In genomic region chr19:42090687-42091086, GRCh38 we compare ENCODE assay signal across 14 cellular contexts. TPM values are rescaled to one million over a fixed set of nuclear protein-coding genes. Genes with fewer than 3 reads are reported as not detected.
DNase-seq lines count a peak whose midpoint lies in the region; ATAC-seq and TF ChIP-seq lines count a peak whose summit lies in the region.
"Had no signal": no experiment of that assay in that cellular context is flagged by ENCODE, and none has a peak within 500 bp of the region (broad histone marks: within the 10 kb centered on the region; RNA-seq: fewer than 3 reads in every experiment).

No MANE protein-coding gene starts in this region.

- POLR2A ChIA-PET in activated CD4-positive, alpha-beta T cell treated with anti-CD3 and anti-CD28 coated beads, Interleukin-2, amount 10 ng/mL, durations not matched to agents 7 days and 5 days (lab: Charles Lee): no interaction called here
- POLR2A ChIA-PET in WTC11 (lab: Charles Lee): no interaction called here

- H3K9me3 Mint-ChIP-seq in activated CD4-positive, alpha-beta T cell treated with anti-CD3 and anti-CD28 coated beads, Interleukin-2, amount 10 ng/mL, durations not matched to agents 7 days and 5 days: no peaks in the 10 kb centered on the region
- no peaks in the 10 kb centered on the region for H3K9me3 Mint-ChIP-seq in WTC11
- H3K9me3 Mint-ChIP-seq in natural killer cell treated with Interleukin-12 subunit alpha and Interleukin-12 subunit beta and Interleukin-15 and Interleukin-18, amount 100 ng/mL, for 72 hours: no peaks in the 10 kb centered on the region
- H3K9me3 Mint-ChIP-seq: endodermal cell had no signal

- CTCF ChIA-PET in activated CD4-positive, alpha-beta T cell treated with anti-CD3 and anti-CD28 coated beads, Interleukin-2, amount 10 ng/mL, durations not matched to agents 7 days and 5 days (lab: Charles Lee): interaction anchor here (0.7 kb wide), 1 partner anchor 9 kb away, joined by 5 read pairs; no protein-coding TSS in a partner anchor
- CTCF ChIA-PET in WTC11 (lab: Charles Lee): interaction anchor here (0.6 to 0.9 kb wide), 3 partner anchors 40 to 937 kb away, joined by 3 to 4 read pairs (median 3); no protein-coding TSS in a partner anchor

- H3K27me3 Mint-ChIP-seq in activated CD4-positive, alpha-beta T cell treated with anti-CD3 and anti-CD28 coated beads, Interleukin-2, amount 10 ng/mL, durations not matched to agents 7 days and 5 days: no peaks in the 10 kb centered on the region
- H3K27me3 Mint-ChIP-seq in WTC11 (ENCODE audit: low read depth): peaks cover 13% of the 10 kb centered on the region
- no peaks in the 10 kb centered on the region for H3K27me3 Mint-ChIP-seq in natural killer cell treated with Interleukin-12 subunit alpha and Interleukin-12 subunit beta and Interleukin-15 and Interleukin-18, amount 100 ng/mL, for 72 hours

- peak overlapping the region; percentile 87 for H3K27ac Mint-ChIP-seq in activated CD4-positive, alpha-beta T cell treated with anti-CD3 and anti-CD28 coated beads, Interleukin-2, amount 10 ng/mL, durations not matched to agents 7 days and 5 days
- H3K27ac Mint-ChIP-seq in WTC11: 0 out of 2 replicates have a peak overlapping the region, but pooled peaks have one; percentile 63
- H3K27ac Mint-ChIP-seq in natural killer cell treated with Interleukin-12 subunit alpha and Interleukin-12 subunit beta and Interleukin-15 and Interleukin-18, amount 100 ng/mL, for 72 hours: peak overlapping the region; percentile 60 to 77
- H3K27ac Mint-ChIP-seq: endodermal cell had no signal

- DNase-seq in activated CD4-positive, alpha-beta T cell treated with anti-CD3 and anti-CD28 coated beads, Interleukin-2, amount 10 ng/mL, durations not matched to agents 7 days and 5 days: peak; percentile 41
- no peak for DNase-seq in activated CD4-positive, alpha-beta T cell treated with anti-CD3 and anti-CD28 coated beads, Interleukin-2, amount 50 U/mL, for 1 hour
- peak; percentile 45 for DNase-seq in GM20000 (ENCODE audit: low spot score)
- DNase-seq in WTC11 (ENCODE audit: low spot score): no peak
- no peak for DNase-seq in natural killer cell treated with Interleukin-12 subunit alpha and Interleukin-12 subunit beta and Interleukin-15 and Interleukin-18, amount 100 ng/mL, for 72 hours (ENCODE audit: low spot score)
- DNase-seq in mucosa of gallbladder (ENCODE audit: low spot score): no peak
- DNase-seq in omental fat pad (ENCODE audit: low spot score): no peak
- DNase-seq in GM03348 (ENCODE audit: low spot score): no peak
- DNase-seq: activated CD4-positive, alpha-beta T cell treated with anti-CD3 and anti-CD28 coated beads for 1 hour; caudate nucleus; endodermal cell; hypothalamus; stimulated activated CD4-positive, alpha-beta T cell treated with anti-CD3 and anti-CD28 coated beads, Interleukin-15, amount 100 ng/mL, for 24 hours; stomach had no signal

- H3K4me3 Mint-ChIP-seq in activated CD4-positive, alpha-beta T cell treated with anti-CD3 and anti-CD28 coated beads, Interleukin-2, amount 10 ng/mL, durations not matched to agents 7 days and 5 days: peak overlapping the region; percentile 8
- no peak overlapping the region for H3K4me3 Mint-ChIP-seq in WTC11
- H3K4me3 Mint-ChIP-seq in natural killer cell treated with Interleukin-12 subunit alpha and Interleukin-12 subunit beta and Interleukin-15 and Interleukin-18, amount 100 ng/mL, for 72 hours: peak overlapping the region; percentile 39
- H3K4me3 Mint-ChIP-seq: endodermal cell had no signal

- peaks cover 43% of the 10 kb centered on the region for H3K4me1 Mint-ChIP-seq in activated CD4-positive, alpha-beta T cell treated with anti-CD3 and anti-CD28 coated beads, Interleukin-2, amount 10 ng/mL, durations not matched to agents 7 days and 5 days
- peaks cover 37% of the 10 kb centered on the region for H3K4me1 Mint-ChIP-seq in WTC11
- peaks cover 8 to 16% of the 10 kb centered on the region in 2 donors for H3K4me1 Mint-ChIP-seq in natural killer cell treated with Interleukin-12 subunit alpha and Interleukin-12 subunit beta and Interleukin-15 and Interleukin-18, amount 100 ng/mL, for 72 hours (ENCODE audit: low read depth in 2 of 2)

- ATAC-seq in WTC11 (no peak), omental fat pad (ENCODE audit: low FRiP score) (no peak)
- ATAC-seq in natural killer cell treated with Interleukin-12 subunit alpha and Interleukin-12 subunit beta and Interleukin-15 and Interleukin-18, amount 100 ng/mL, for 72 hours: no peak

- TF ChIP-seq CTCF in GM20000 (IDR thresholded peaks at IDR 0.05; ENCODE audit: extremely low read depth, missing control alignments): no peak
- TF ChIP-seq CTCF in WTC11 (IDR thresholded peaks at IDR 0.05): no peak
- no peak for TF ChIP-seq CTCF in omental fat pad (IDR thresholded peaks at IDR 0.05)

- peaks cover 13% of the 10 kb centered on the region for H3K36me3 Mint-ChIP-seq in activated CD4-positive, alpha-beta T cell treated with anti-CD3 and anti-CD28 coated beads, Interleukin-2, amount 10 ng/mL, durations not matched to agents 7 days and 5 days (ENCODE audit: low read depth)
- H3K36me3 Mint-ChIP-seq in WTC11: no peaks in the 10 kb centered on the region
- H3K36me3 Mint-ChIP-seq in natural killer cell treated with Interleukin-12 subunit alpha and Interleukin-12 subunit beta and Interleukin-15 and Interleukin-18, amount 100 ng/mL, for 72 hours: peaks cover 6% of the 10 kb centered on the region

TF ChIP-seq in WTC11, 78 proteins besides CTCF, POLR2A, EP300 and RAD21:
- TF ChIP-seq JAZF1 (CRISPR knock-in tag; IDR thresholded peaks at IDR 0.05): no peak
- TF ChIP-seq TCF7 (CRISPR knock-in tag; IDR thresholded peaks at IDR 0.05; ENCODE audit: low read depth): no peak
- no peak for TF ChIP-seq ETV6 (CRISPR knock-in tag; IDR thresholded peaks at IDR 0.05)
- TF ChIP-seq ZNF317 (CRISPR knock-in tag; IDR thresholded peaks at IDR 0.05; ENCODE audit: borderline replicate concordance, low read depth): no peak
- no peak for TF ChIP-seq NR3C1 (CRISPR knock-in tag; conservative IDR thresholded peaks at IDR 0.05; ENCODE audit: low read depth)
- TF ChIP-seq E2F5 (CRISPR knock-in tag; IDR thresholded peaks at IDR 0.05): no peak
- TF ChIP-seq SP1 (CRISPR knock-in tag; conservative IDR thresholded peaks at IDR 0.05): no peak
- TF ChIP-seq ZNF121 (CRISPR knock-in tag; IDR thresholded peaks at IDR 0.05): no peak

RNA-seq across cellular contexts. Expression of gene ZNF574, which starts 14.7 kb away (rescaled TPM):
- total RNA-seq in activated CD4-positive, alpha-beta T cell treated with anti-CD3 and anti-CD28 coated beads, Interleukin-2, amount 10 ng/mL, durations not matched to agents 7 days and 5 days: 10 to 100 TPM; 14.1 to 15.8 TPM
- total RNA-seq in WTC11 (2021): 30.6 to 34.0 TPM (median 33.4 TPM) in 3 replicates
- total RNA-seq in natural killer cell treated with Interleukin-12 subunit alpha and Interleukin-12 subunit beta and Interleukin-15 and Interleukin-18, amount 100 ng/mL, for 72 hours: 10 to 100 TPM; 14.2 to 16.1 TPM
- 17.1 TPM for total RNA-seq in mucosa of gallbladder
- 10 to 100 TPM; 11.6 to 22.9 (median 12.8) TPM for total RNA-seq in omental fat pad

RNA-seq across cellular contexts. Expression of gene GRIK5, which starts 20.7 kb away (rescaled TPM):
- under 1 TPM; 0.65 to 0.79 TPM for total RNA-seq in activated CD4-positive, alpha-beta T cell treated with anti-CD3 and anti-CD28 coated beads, Interleukin-2, amount 10 ng/mL, durations not matched to agents 7 days and 5 days
- 52.3 to 71.3 TPM (median 66.3 TPM) in 3 replicates for total RNA-seq in WTC11 (2021)
- 1 to 10 TPM in 1 of 2 donors, under 1 TPM in 1; 0.21 to 1.0 TPM for total RNA-seq in natural killer cell treated with Interleukin-12 subunit alpha and Interleukin-12 subunit beta and Interleukin-15 and Interleukin-18, amount 100 ng/mL, for 72 hours
- 9.8 TPM for total RNA-seq in mucosa of gallbladder
- total RNA-seq in omental fat pad: 1 to 10 TPM in 3 of 4 donors, under 1 TPM in 1; 0.32 to 2.1 (median 1.6) TPM

RNA-seq across cellular contexts. Expression of gene POU2F2, which starts 41.6 kb away (rescaled TPM):
- 10 to 100 TPM; 19.6 to 22.9 TPM for total RNA-seq in activated CD4-positive, alpha-beta T cell treated with anti-CD3 and anti-CD28 coated beads, Interleukin-2, amount 10 ng/mL, durations not matched to agents 7 days and 5 days
- total RNA-seq in WTC11 (2021) (6.0 to 7.7 TPM (median 6.6 TPM) in 3 replicates), mucosa of gallbladder (4.3 TPM), omental fat pad (1 to 10 TPM in 3 of 4 donors, under 1 TPM in 1; 0.56 to 3.2 (median 1.5) TPM)
- total RNA-seq in natural killer cell treated with Interleukin-12 subunit alpha and Interleukin-12 subunit beta and Interleukin-15 and Interleukin-18, amount 100 ng/mL, for 72 hours: 10 to 100 TPM; 21.6 to 30.5 TPM

Comparison
In these comparisons a context has a peak if more than half of its experiments do, and no peak if none do; other contexts are left out.
1. DNase-seq: peak in activated CD4-positive, alpha-beta T cell treated with anti-CD3 and anti-CD28 coated beads, Interleukin-2, amount 10 ng/mL, durations not matched to agents 7 days and 5 days (single experiment) and GM20000 (single experiment); none in activated CD4-positive, alpha-beta T cell treated with anti-CD3 and anti-CD28 coated beads, Interleukin-2, amount 50 U/mL, for 1 hour (single experiment), WTC11 (single experiment), natural killer cell treated with Interleukin-12 subunit alpha and Interleukin-12 subunit beta and Interleukin-15 and Interleukin-18, amount 100 ng/mL, for 72 hours (single experiment), mucosa of gallbladder (single experiment), omental fat pad (single experiment) and GM03348 (single experiment).
2. Peak in every context shown above with its lines, with median percentiles within 50 percentile points of each other: H3K27ac Mint-ChIP-seq.